ENCODE assay signal across 20 cellular contexts in the genomic region with DNA sequence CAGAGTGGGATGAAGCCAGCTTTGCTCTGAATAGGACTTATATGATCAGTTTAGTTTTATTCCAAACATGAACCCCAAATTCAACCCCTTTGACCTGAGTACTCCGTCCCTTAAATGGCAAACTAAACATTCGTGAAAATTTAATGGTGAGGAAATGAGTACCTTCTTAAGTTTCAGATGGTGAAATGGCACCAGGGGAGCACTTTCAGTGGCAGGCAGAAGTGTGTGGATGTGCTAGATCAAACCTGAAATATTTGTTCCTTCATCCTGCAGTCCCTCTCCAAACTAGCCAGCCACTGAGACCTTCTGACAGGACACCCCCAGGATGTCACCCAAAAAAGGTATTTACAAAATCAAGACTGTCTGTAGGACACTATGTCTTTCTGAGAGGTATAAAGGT.
"Had no signal": no experiment of that assay in that cellular context is flagged by ENCODE, and none has a peak within 500 bp of the region (broad histone marks: within the 10 kb centered on the region; RNA-seq: fewer than 3 reads in every experiment).

No MANE protein-coding gene starts in this region.

- H3K4me2 ChIP-seq: hepatocyte had no signal

- H3K27me3 Mint-ChIP-seq: progenitor cell of endocrine pancreas had no signal

- H3K4me3 Mint-ChIP-seq: naive thymus-derived CD4-positive, alpha-beta T cell; nephron progenitor cell; type B pancreatic cell had no signal

- H2AFZ ChIP-seq: hepatocyte had no signal

- H3K27ac ChIP-seq: hepatocyte, pancreas, suprapubic skin, thyroid gland had no signal

- H3K27ac Mint-ChIP-seq: naive thymus-derived CD4-positive, alpha-beta T cell; nephron progenitor cell; progenitor cell of endocrine pancreas; type B pancreatic cell had no signal

- H3K9me3 Mint-ChIP-seq: naive thymus-derived CD4-positive, alpha-beta T cell; nephron progenitor cell; type B pancreatic cell had no signal

- H3K4me3 ChIP-seq: hepatocyte, lung, pancreas, suprapubic skin, thyroid gland had no signal

- DNase-seq: dermis blood vessel endothelial cell; foreskin melanocyte; head of caudate nucleus; left colon; left ventricle myocardium superior; mesendoderm; naive thymus-derived CD4-positive, alpha-beta T cell; nephron progenitor cell; nucleus accumbens; pancreas; right cardiac atrium; small intestine; stimulated activated CD4-positive, alpha-beta T cell treated with anti-CD3 and anti-CD28 coated beads, Interleukin-12 subunit alpha, Interleukin-12 subunit beta, amount 100 ng/mL, for 4 hours; stimulated activated naive CD8-positive, alpha-beta T cell treated with anti-CD3 and anti-CD28 coated beads, Interleukin-15, Interleukin-2, amounts not matched to agents 100 U/mL and 50 U/mL, for 24 hours; thyroid gland had no signal

- H3K27me3 ChIP-seq: pancreas, suprapubic skin, thyroid gland had no signal

- H3K36me3 Mint-ChIP-seq: naive thymus-derived CD4-positive, alpha-beta T cell; type B pancreatic cell had no signal

- H3K4me1 ChIP-seq: pancreas, suprapubic skin, thyroid gland had no signal

- H3K79me2 ChIP-seq: hepatocyte had no signal

- ATAC-seq: left colon; left ventricle myocardium superior; naive thymus-derived CD4-positive, alpha-beta T cell; pancreas; right cardiac atrium; stimulated activated naive CD8-positive, alpha-beta T cell treated with anti-CD3 and anti-CD28 coated beads, Interleukin-15, Interleukin-2, amounts not matched to agents 100 U/mL and 50 U/mL, for 24 hours had no signal

- H3K9me3 ChIP-seq: pancreas, suprapubic skin, thyroid gland had no signal

- H3K36me3 ChIP-seq: pancreas, suprapubic skin, thyroid gland had no signal
